ENCODE assay signal across 24 cellular contexts in genomic region chr2:239376351-239376750, GRCh38.
"Had no signal": no experiment of that assay in that cellular context is flagged by ENCODE, and none has a peak within 500 bp of the region (broad histone marks: within the 10 kb centered on the region; RNA-seq: fewer than 3 reads in every experiment).

No MANE protein-coding gene starts in this region.

- H3K4me3 Mint-ChIP-seq: activated CD4-positive, alpha-beta memory T cell treated with anti-CD3 and anti-CD28 coated beads, Interleukin-2, amount 10 ng/mL, durations not matched to agents 7 days and 5 days; activated CD8-positive, alpha-beta memory T cell treated with anti-CD3 and anti-CD28 coated beads, Interleukin-2, amount 10 ng/mL, durations not matched to agents 7 days and 5 days; activated T-cell treated with anti-CD3 and anti-CD28 coated beads, Interleukin-2, amount 50 U/mL, for 24 hours; dendritic cell treated with granulocyte-macrophage colony-stimulating factor and Interleukin-4, amounts not matched to agents 40 ng/mL and 50 ng/mL, for 4 days; immature natural killer cell; stimulated activated naive CD8-positive, alpha-beta T cell treated with anti-CD3 and anti-CD28 coated beads, Interleukin-15, Interleukin-2, amounts not matched to agents 100 ng/mL and 50 ng/mL, for 24 hours; type B pancreatic cell had no signal

- DNase-seq: activated CD4-positive, alpha-beta memory T cell treated with anti-CD3 and anti-CD28 coated beads, Interleukin-2, amount 10 ng/mL, durations not matched to agents 7 days and 5 days; activated CD4-positive, alpha-beta T cell treated with anti-CD3 and anti-CD28 coated beads for 48 hours; activated CD4-positive, CD25-positive, alpha-beta regulatory T cell; activated CD8-positive, alpha-beta memory T cell treated with anti-CD3 and anti-CD28 coated beads, Interleukin-2, amount 10 ng/mL, durations not matched to agents 7 days and 5 days; activated T-cell treated with anti-CD3 and anti-CD28 coated beads, Interleukin-2, amount 50 U/mL, for 24 hours; effector CD8-positive, alpha-beta T cell; gastrocnemius medialis; immature natural killer cell; left ventricle myocardium superior; mesenchymal stem cell; stimulated activated CD4-positive, alpha-beta T cell treated with anti-CD3 and anti-CD28 coated beads, Interleukin-15, amount 100 ng/mL, for 24 hours; stimulated activated CD4-positive, alpha-beta T cell treated with anti-CD3 and anti-CD28 coated beads, Interleukin-2, amount 100 ng/mL, for 48 hours; T-helper 9 cell had no signal

- H3K27me3 ChIP-seq: adrenal gland, breast epithelium, gastrocnemius medialis, heart left ventricle had no signal

- H3K36me3 ChIP-seq: adrenal gland, breast epithelium, gastrocnemius medialis had no signal

- H3K27me3 Mint-ChIP-seq: activated CD4-positive, alpha-beta memory T cell treated with anti-CD3 and anti-CD28 coated beads, Interleukin-2, amount 10 ng/mL, durations not matched to agents 7 days and 5 days; activated CD8-positive, alpha-beta memory T cell treated with anti-CD3 and anti-CD28 coated beads, Interleukin-2, amount 10 ng/mL, durations not matched to agents 7 days and 5 days; activated T-cell treated with anti-CD3 and anti-CD28 coated beads, Interleukin-2, amount 50 U/mL, for 24 hours; dendritic cell treated with granulocyte-macrophage colony-stimulating factor and Interleukin-4, amounts not matched to agents 40 ng/mL and 50 ng/mL, for 4 days; progenitor cell of endocrine pancreas; stimulated activated naive CD8-positive, alpha-beta T cell treated with anti-CD3 and anti-CD28 coated beads, Interleukin-15, Interleukin-2, amounts not matched to agents 100 ng/mL and 50 ng/mL, for 24 hours; type B pancreatic cell had no signal

- H3K4me3 ChIP-seq: adrenal gland, breast epithelium, gastrocnemius medialis, heart left ventricle, skin epidermis had no signal

- FAIRE-seq: astrocyte had no signal

- ATAC-seq: activated CD8-positive, alpha-beta memory T cell treated with anti-CD3 and anti-CD28 coated beads, Interleukin-2, amount 10 ng/mL, durations not matched to agents 7 days and 5 days; activated naive CD4-positive, alpha-beta T cell treated with anti-CD3 and anti-CD28 coated beads, Interleukin-2, amount 50 U/mL, for 72 hours; esophagus mucosa; gastrocnemius medialis had no signal

- H3K27ac ChIP-seq: adrenal gland, breast epithelium, gastrocnemius medialis, skin epidermis had no signal

- H3K4me1 ChIP-seq: breast epithelium, gastrocnemius medialis had no signal

- H3K9me3 Mint-ChIP-seq: activated CD4-positive, alpha-beta memory T cell treated with anti-CD3 and anti-CD28 coated beads, Interleukin-2, amount 10 ng/mL, durations not matched to agents 7 days and 5 days; activated naive CD4-positive, alpha-beta T cell treated with anti-CD3 and anti-CD28 coated beads, Interleukin-2, amount 50 U/mL, for 72 hours; activated T-cell treated with anti-CD3 and anti-CD28 coated beads, Interleukin-2, amount 50 U/mL, for 24 hours; dendritic cell treated with granulocyte-macrophage colony-stimulating factor and Interleukin-4, amounts not matched to agents 40 ng/mL and 50 ng/mL, for 4 days; immature natural killer cell; stimulated activated naive CD8-positive, alpha-beta T cell treated with anti-CD3 and anti-CD28 coated beads, Interleukin-15, Interleukin-2, amounts not matched to agents 100 ng/mL and 50 ng/mL, for 24 hours; type B pancreatic cell had no signal

- H3K27ac Mint-ChIP-seq: activated CD4-positive, alpha-beta memory T cell treated with anti-CD3 and anti-CD28 coated beads, Interleukin-2, amount 10 ng/mL, durations not matched to agents 7 days and 5 days; activated CD8-positive, alpha-beta memory T cell treated with anti-CD3 and anti-CD28 coated beads, Interleukin-2, amount 10 ng/mL, durations not matched to agents 7 days and 5 days; activated naive CD4-positive, alpha-beta T cell treated with anti-CD3 and anti-CD28 coated beads, Interleukin-2, amount 50 U/mL, for 72 hours; activated T-cell treated with anti-CD3 and anti-CD28 coated beads, Interleukin-2, amount 50 U/mL, for 24 hours; dendritic cell treated with granulocyte-macrophage colony-stimulating factor and Interleukin-4, amounts not matched to agents 40 ng/mL and 50 ng/mL, for 4 days; progenitor cell of endocrine pancreas; stimulated activated naive CD8-positive, alpha-beta T cell treated with anti-CD3 and anti-CD28 coated beads, Interleukin-15, Interleukin-2, amounts not matched to agents 100 ng/mL and 50 ng/mL, for 24 hours; type B pancreatic cell had no signal

- H3K9me3 ChIP-seq: adrenal gland, breast epithelium, gastrocnemius medialis, heart left ventricle had no signal

- H3K36me3 Mint-ChIP-seq: immature natural killer cell had no signal
